17 cellular contexts compared by ENCODE assay signal in genomic region chr5:119840175-119840574, GRCh38.
"Had no signal": no experiment of that assay in that cellular context is flagged by ENCODE, and none has a peak within 500 bp of the region (broad histone marks: within the 10 kb centered on the region; RNA-seq: fewer than 3 reads in every experiment).

No MANE protein-coding gene starts in this region.

- H3K27ac ChIP-seq: body of pancreas, left ventricle myocardium inferior, thyroid gland had no signal

- H3K4me3 ChIP-seq: body of pancreas, left ventricle myocardium inferior, thyroid gland had no signal

- H3K4me1 ChIP-seq: body of pancreas, left ventricle myocardium inferior, thyroid gland had no signal

- DNase-seq: activated B cell treated with CpG ODN at 0.5 μM for 24 hours; activated CD4-positive, alpha-beta memory T cell treated with anti-CD3 and anti-CD28 coated beads for 36 hours; activated CD4-positive, alpha-beta T cell treated with anti-CD3 and anti-CD28 coated beads for 4 hours; activated naive CD8-positive, alpha-beta T cell treated with anti-CD3 and anti-CD28 coated beads for 36 hours; activated T-cell treated with anti-CD3 and anti-CD28 coated beads for 4 hours; body of pancreas; central memory CD4-positive, alpha-beta T cell; endodermal cell; erythroblast; head of caudate nucleus; kidney; left ventricle myocardium inferior; stimulated activated CD4-positive, alpha-beta T cell treated with anti-CD3 and anti-CD28 coated beads, Interleukin-12 subunit alpha, Interleukin-12 subunit beta, amount 100 ng/mL, for 4 hours; stimulated activated CD4-positive, alpha-beta T cell treated with anti-CD3 and anti-CD28 coated beads, Interleukin-1b, Interleukin-23, amount 100 ng/mL, for 48 hours; stimulated activated CD8-positive, alpha-beta memory T cell treated with anti-CD3 and anti-CD28 coated beads, Interleukin-4, amount 100 ng/mL, for 48 hours; stimulated activated naive CD4-positive, alpha-beta T cell; thyroid gland had no signal

- H3K9me3 ChIP-seq: body of pancreas, thyroid gland had no signal

- H3K36me3 ChIP-seq: left ventricle myocardium inferior, thyroid gland had no signal

- ATAC-seq: body of pancreas had no signal

- H3K27me3 ChIP-seq: body of pancreas, thyroid gland had no signal
